17 cellular contexts compared by ENCODE assay signal in the genomic region with DNA sequence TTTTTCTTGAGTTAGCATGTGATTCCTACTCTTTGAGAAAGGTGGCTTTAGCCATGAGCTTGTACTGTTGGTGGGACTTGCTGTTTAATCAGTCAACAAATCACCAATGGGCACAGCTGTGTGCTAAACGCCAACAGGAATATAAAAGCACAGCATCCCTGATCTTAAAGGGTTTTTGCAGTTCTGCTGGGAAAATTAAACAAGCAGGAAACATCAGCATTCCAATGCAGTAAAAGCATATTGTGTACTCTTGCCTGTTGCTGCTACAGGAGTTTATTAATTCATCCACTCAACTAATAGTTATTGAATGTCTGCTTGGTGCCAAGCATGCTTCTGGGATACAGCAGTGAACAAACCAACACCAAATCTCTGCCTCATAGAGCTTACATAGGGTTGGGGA. TPM values are rescaled to one million over a fixed set of nuclear protein-coding genes. Genes with fewer than 3 reads are reported as not detected.
DNase-seq lines count a peak whose midpoint lies in the region; ATAC-seq and TF ChIP-seq lines count a peak whose summit lies in the region.
"Had no signal": no experiment of that assay in that cellular context is flagged by ENCODE, and none has a peak within 500 bp of the region (broad histone marks: within the 10 kb centered on the region; RNA-seq: fewer than 3 reads in every experiment).

No MANE protein-coding gene starts in this region.

- H3K9me2 ChIP-seq in OCI-LY7 (ENCODE audit: insufficient read depth, low read length): no peaks in the 10 kb centered on the region

- no peaks in the 10 kb centered on the region for H3K27me3 Mint-ChIP-seq in CD4-positive, alpha-beta memory T cell
- H3K27me3 Mint-ChIP-seq: central memory CD8-positive, alpha-beta T cell had no signal

- BruUV-seq in OCI-LY7 (replicated peaks; lab: Mats Ljungman, UMichigan): no TSS peak

- H4K20me1 ChIP-seq in OCI-LY7 (ENCODE audit: insufficient read depth, low read length): no peaks in the 10 kb centered on the region

- no peak for TF ChIP-seq POLR2A in esophagus squamous epithelium (IDR thresholded peaks at IDR 0.05)

- no peak for TF ChIP-seq CTCF in RWPE2 (IDR thresholded peaks at IDR 0.05; ENCODE audit: poor library complexity, severe bottlenecking)
- no peak for TF ChIP-seq CTCF in esophagus squamous epithelium (IDR thresholded peaks at IDR 0.05)
- no peak for TF ChIP-seq CTCF in neutrophil (IDR thresholded peaks at IDR 0.05)
- no peak for TF ChIP-seq CTCF in OCI-LY7 (conservative IDR thresholded peaks at IDR 0.05; ENCODE audit: low read length)

- no peaks in the 10 kb centered on the region for H3K36me3 Mint-ChIP-seq in CD4-positive, alpha-beta memory T cell

- no peaks in the 10 kb centered on the region for H3K36me3 ChIP-seq in ACC112 (ENCODE audit: insufficient read depth, low read length)
- no peaks in the 10 kb centered on the region for H3K36me3 ChIP-seq in RWPE2 (ENCODE audit: low read depth)
- H3K36me3 ChIP-seq in esophagus squamous epithelium: no peaks in the 10 kb centered on the region
- no peaks in the 10 kb centered on the region for H3K36me3 ChIP-seq in neutrophil
- H3K36me3 ChIP-seq in OCI-LY7 (ENCODE audit: insufficient read depth, low read length): no peaks in the 10 kb centered on the region
- no peaks in the 10 kb centered on the region for H3K36me3 ChIP-seq in CD4-positive, alpha-beta memory T cell (ENCODE audit: insufficient read depth, low read length)
- H3K36me3 ChIP-seq: gastrocnemius medialis, MG63, prostate gland had no signal

- H2AFZ ChIP-seq in ACC112 (ENCODE audit: low read length, unreplicated experiment) (peak overlapping the region; percentile 23), OCI-LY7 (ENCODE audit: low read length) (no peak overlapping the region; the same call in 1 of the 2 replicates)

- peak overlapping the region; percentile 98 for H3K27ac ChIP-seq in ACC112 (ENCODE audit: low read depth, low read length)
- peak overlapping the region; percentile 97 for H3K27ac ChIP-seq in RWPE2 (ENCODE audit: poor library complexity, severe bottlenecking)
- peak overlapping the region in 3 of 4 donors; percentile 74 to 82 (median 79) for H3K27ac ChIP-seq in esophagus squamous epithelium
- H3K27ac ChIP-seq in neutrophil: peak overlapping the region; percentile 38
- no peak overlapping the region for H3K27ac ChIP-seq in OCI-LY7 (ENCODE audit: low read depth, low read length, poor library complexity, severe bottlenecking)
- no peak overlapping the region for H3K27ac ChIP-seq in CD4-positive, alpha-beta memory T cell (ENCODE audit: low read depth, low read length)
- H3K27ac ChIP-seq: prostate gland had no signal

- H3K9me3 ChIP-seq in RWPE2 (ENCODE audit: severe bottlenecking) (no peaks in the 10 kb centered on the region), esophagus squamous epithelium (no peaks in the 10 kb centered on the region), neutrophil (no peaks in the 10 kb centered on the region), OCI-LY7 (ENCODE audit: low read length) (no peaks in the 10 kb centered on the region)
- H3K9me3 ChIP-seq in CD4-positive, alpha-beta memory T cell (ENCODE audit: control insufficient read depth in 1 of 2, low read length in 2 of 2): no peaks in the 10 kb centered on the region
- H3K9me3 ChIP-seq: gastrocnemius medialis, prostate gland had no signal

- H3K27me3 ChIP-seq in ACC112 (ENCODE audit: insufficient read depth, low read length) (no peaks in the 10 kb centered on the region), RWPE2 (ENCODE audit: insufficient read depth, poor library complexity, severe bottlenecking) (no peaks in the 10 kb centered on the region), esophagus squamous epithelium (no peaks in the 10 kb centered on the region), neutrophil (no peaks in the 10 kb centered on the region)
- H3K27me3 ChIP-seq in CD4-positive, alpha-beta memory T cell (ENCODE audit: insufficient read depth, low read length): no peaks in the 10 kb centered on the region
- H3K27me3 ChIP-seq: gastrocnemius medialis, MG63 had no signal

- CTCF ChIA-PET in OCI-LY7 (lab: Charles Lee; ENCODE audit: unreplicated experiment): no interaction called here
- CTCF ChIA-PET in CD4-positive, alpha-beta memory T cell (lab: Charles Lee; ENCODE audit: partially characterized antibody): interaction anchor here (1.1 to 3.2 kb wide), 3 partner anchors 8 to 151 kb away, joined by 3 to 18 read pairs (median 4); no protein-coding TSS in a partner anchor

- no peak for ATAC-seq in RWPE2 (ENCODE audit: low read depth)
- no peak for ATAC-seq in GM18870 (IDR thresholded peaks at IDR 0.05; ENCODE audit: unreplicated experiment)
- ATAC-seq: left lobe of liver had no signal

- H3K9me3 Mint-ChIP-seq in CD4-positive, alpha-beta memory T cell: peaks cover 0 to 1% (median 0%) of the 10 kb centered on the region in 8 donors
- H3K9me3 Mint-ChIP-seq: central memory CD8-positive, alpha-beta T cell had no signal

- H3K79me2 ChIP-seq in ACC112 (ENCODE audit: control insufficient read depth, insufficient read depth, low read length, unreplicated experiment) (no peaks in the 10 kb centered on the region), OCI-LY7 (ENCODE audit: insufficient read depth, low read depth, low read length) (no peaks in the 10 kb centered on the region)

- H3K4me1 Mint-ChIP-seq in CD4-positive, alpha-beta memory T cell: peaks cover 14 to 23% (median 19%) of the 10 kb centered on the region in 4 donors

- H3K4me3 ChIP-seq in ACC112 (ENCODE audit: low read depth, low read length) (peak overlapping the region; percentile 14; the same call in 1 of the 2 replicates), RWPE2 (ENCODE audit: severe bottlenecking) (no peak overlapping the region), esophagus squamous epithelium (no peak overlapping the region), neutrophil (ENCODE audit: low read depth in 1 of 2, low read length in 1 of 2) (no peak overlapping the region), OCI-LY7 (ENCODE audit: low read depth, low read length, poor library complexity, severe bottlenecking) (no peak overlapping the region)
- no peak overlapping the region for H3K4me3 ChIP-seq in CD4-positive, alpha-beta memory T cell (ENCODE audit: low read length in 2 of 2)
- H3K4me3 ChIP-seq: gastrocnemius medialis, MG63, prostate gland had no signal

- H3K4me3 Mint-ChIP-seq in CD4-positive, alpha-beta memory T cell: no peak overlapping the region
- H3K4me3 Mint-ChIP-seq: central memory CD8-positive, alpha-beta T cell had no signal

- WGBS in esophagus squamous epithelium, 2 donors: 77 to 89% methylated on average over 1 of the region's 1 CpG

- H3K27ac Mint-ChIP-seq in CD4-positive, alpha-beta memory T cell: peak overlapping the region in 2 of 7 donors; percentile 33 to 62

- DNase-seq in RWPE2 (ENCODE audit: low spot score): no peak
- no peak for DNase-seq in esophagus squamous epithelium (lab: John Stamatoyannopoulos, UW)
- DNase-seq in OCI-LY7 (ENCODE audit: low spot score): no peak
- DNase-seq in CD4-positive, alpha-beta memory T cell: no peak
- no peak for DNase-seq in activated naive CD4-positive, alpha-beta T cell (lab: John Stamatoyannopoulos, UW)
- DNase-seq: GDM1, NCI-H446 treated with DMSO at 0.1 percent for 48 hours, SHP77 had no signal

- H3K4me2 ChIP-seq in OCI-LY7 (ENCODE audit: low read length): no peak overlapping the region

- POLR2A ChIA-PET in OCI-LY7 (lab: Charles Lee): interaction anchor here (0.6 to 1.0 kb wide), 2 partner anchors 8 to 373 kb away, joined by 3 to 4 read pairs; no protein-coding TSS in a partner anchor
- POLR2A ChIA-PET in CD4-positive, alpha-beta memory T cell (lab: Charles Lee; ENCODE audit: partially characterized antibody): interaction anchor here (0.7 to 1.5 kb wide), 3 partner anchors 17 to 58 kb away, joined by 3 to 4 read pairs (median 3); partner anchors contain the start of genes F2RL1 and S100Z

- H3K4me1 ChIP-seq in ACC112 (ENCODE audit: control insufficient read depth, insufficient read depth, low read length, unreplicated experiment) (peaks cover 49% of the 10 kb centered on the region), RWPE2 (ENCODE audit: insufficient read depth, poor library complexity, severe bottlenecking) (peaks cover 49% of the 10 kb centered on the region), esophagus squamous epithelium (peaks cover 5 to 49% (median 17%) of the 10 kb centered on the region in 3 donors), neutrophil (ENCODE audit: control insufficient read depth in 1 of 2, insufficient read depth in 1 of 2, low read depth in 1 of 2, low read length in 1 of 2) (peaks cover 0 to 14% of the 10 kb centered on the region in 2 experiments), OCI-LY7 (ENCODE audit: insufficient read depth, low read length, poor library complexity, severe bottlenecking) (no peaks in the 10 kb centered on the region)
- peaks cover 17% of the 10 kb centered on the region for H3K4me1 ChIP-seq in CD4-positive, alpha-beta memory T cell (ENCODE audit: insufficient read depth, low read length)
- H3K4me1 ChIP-seq: prostate gland had no signal

- intact Hi-C loops in esophagus squamous epithelium (cut with DNase I): no loop called here
- intact Hi-C loops in OCI-LY7 (cut with micrococcal nuclease; ENCODE audit: unreplicated experiment): no loop called here
- intact Hi-C loops in CD4-positive, alpha-beta memory T cell (cut with micrococcal nuclease): no loop called here

RNA-seq across cellular contexts. Expression of gene F2RL1, which starts 27.4 kb away (rescaled TPM):
- total RNA-seq in esophagus squamous epithelium (10 to 100 TPM in 2 of 4 donors, 1 to 10 TPM in 2; 9.0 to 15.8 (median 11.8) TPM), OCI-LY7 (2022) (not detected in 2 replicates)
- not detected in 2 replicates for total RNA-seq in OCI-LY7 (2014; rRNA removed; shearing (Covaris generic))
- 1 to 10 TPM; 5.1 to 5.5 TPM for total RNA-seq in CD4-positive, alpha-beta memory T cell
- 1 to 10 TPM; 8.0 to 9.2 TPM for polyA plus RNA-seq in CD4-positive, alpha-beta memory T cell

RNA-seq across cellular contexts. Expression of gene S100Z, which starts 58.4 kb away (rescaled TPM):
- total RNA-seq in esophagus squamous epithelium (under 1 TPM in 1 of 4 donors, not detected in 3; 0.53 TPM), OCI-LY7 (2022) (66.6 and 76.6 TPM in 2 replicates)
- total RNA-seq in OCI-LY7 (2014; rRNA removed; shearing (Covaris generic)): 42.2 and 51.1 TPM in 2 replicates
- 1 to 10 TPM; 1.4 to 2.3 TPM for total RNA-seq in CD4-positive, alpha-beta memory T cell
- polyA plus RNA-seq in CD4-positive, alpha-beta memory T cell: 1 to 10 TPM in 1 of 2 donors, under 1 TPM in 1; 0.13 to 1.4 TPM
- total RNA-seq: gastrocnemius medialis, left lobe of liver had no signal
- polyA plus RNA-seq: BJ had no signal

Comparison
In these comparisons a context has a peak if more than half of its experiments do, and no peak if none do; other contexts are left out.
1. H3K27ac ChIP-seq: peak in ACC112 (single experiment), RWPE2 (single experiment), esophagus squamous epithelium (3 of 4) and neutrophil (single experiment); none in OCI-LY7 (single experiment) and CD4-positive, alpha-beta memory T cell (single experiment).
2. RNA of gene F2RL1, which starts 27.4 kb away (total RNA-seq): 9.0 to 15.8 TPM in esophagus squamous epithelium and 5.1 to 5.5 TPM in CD4-positive, alpha-beta memory T cell; not detected in OCI-LY7; every median in the first group is over 4 times any median in the second.
3. RNA of gene S100Z, which starts 58.4 kb away (total RNA-seq): 42.2 to 76.6 TPM in OCI-LY7; 1.4 to 2.3 TPM in CD4-positive, alpha-beta memory T cell and 0.53 TPM in esophagus squamous epithelium; every median in the first group is over 10 times any median in the second.